In genomic region chr15:75620776-75621536, GRCh38 we compare ENCODE assay signal across 9 cellular contexts. TPM values are rescaled to one million over a fixed set of nuclear protein-coding genes. Genes with fewer than 3 reads are reported as not detected.
DNase-seq lines count a peak whose midpoint lies in the region; FAIRE-seq and TF ChIP-seq lines count a peak whose summit lies in the region.
"Had no signal": no experiment of that assay in that cellular context is flagged by ENCODE, and none has a peak within 500 bp of the region (broad histone marks: within the 10 kb centered on the region; RNA-seq: fewer than 3 reads in every experiment).

No MANE protein-coding gene starts in this region.

- H3K27me3 ChIP-seq in keratinocyte (ENCODE audit: control insufficient read depth, extremely low read depth, insufficient read depth, low read length), result no peaks in the 10 kb centered on the region
- no peaks in the 10 kb centered on the region for H3K27me3 ChIP-seq in testis

- peak overlapping the region; percentile 55 for H3K9ac ChIP-seq in keratinocyte (ENCODE audit: control insufficient read depth, extremely low read depth, insufficient read depth, low read length)

- dilution Hi-C loops in keratinocyte (cut with MboI; ENCODE audit: extremely low pct_ligation_motif_present, low sequenced_read_pairs), result no loop called here

- no peaks in the 10 kb centered on the region for H4K20me1 ChIP-seq in keratinocyte (ENCODE audit: control insufficient read depth, extremely low read depth, insufficient read depth, low read length)

- TF ChIP-seq CTCF in keratinocyte (optimal IDR thresholded peaks at IDR 0.05 in 1 of 3, IDR thresholded peaks at IDR 0.05 in 1 of 3, conservative IDR thresholded peaks at IDR 0.05 in 1 of 3; ENCODE audit: extremely low read depth in 1 of 3, insufficient read depth in 2 of 3, low read length in 3 of 3), result peak; percentile 19 to 46 (median 29)
- TF ChIP-seq CTCF in testis (IDR thresholded peaks at IDR 0.05), result peak in 1 of 3 experiments; percentile 35

- DNase-seq in activated CD4-positive, alpha-beta T cell treated with anti-CD3 and anti-CD28 coated beads for 4 hours, result peak; percentile 19 to 37
- no peak for DNase-seq in activated CD4-positive, alpha-beta T cell treated with anti-CD3 and anti-CD28 coated beads, Interleukin-2, amount 50 U/mL, for 1 hour
- DNase-seq in amniotic epithelial cell (ENCODE audit: low read depth) (peak; percentile 95), keratinocyte (ENCODE audit: low read depth, low spot score) (no peak), testis (peak; percentile 86), NCI-H69 (lab: John Stamatoyannopoulos, UW) (no peak), NCI-H187 treated with DMSO at 0.1 percent for 48 hours (lab: John Stamatoyannopoulos, UW) (no peak)
- no peak for DNase-seq in effector CD8-positive, alpha-beta T cell (lab: John Stamatoyannopoulos, UW)

- peak overlapping the region; percentile 72 for H3K27ac ChIP-seq in keratinocyte (ENCODE audit: control insufficient read depth, insufficient read depth, low read length)
- H3K27ac ChIP-seq in testis, result peak overlapping the region; percentile 27 to 67
- H3K27ac ChIP-seq: C4-2B had no signal

- H3K4me1 ChIP-seq in keratinocyte (ENCODE audit: control insufficient read depth, extremely low read depth, insufficient read depth, low read length), result peaks cover 23% of the 10 kb centered on the region
- peaks cover 13% of the 10 kb centered on the region for H3K4me1 ChIP-seq in testis

- peak overlapping the region; percentile 17 for H2AFZ ChIP-seq in keratinocyte (ENCODE audit: control insufficient read depth, low read length)

- H3K9me3 ChIP-seq in keratinocyte (ENCODE audit: control insufficient read depth, low read depth, low read length), result no peaks in the 10 kb centered on the region
- H3K9me3 ChIP-seq in testis, result no peaks in the 10 kb centered on the region

- peak overlapping the region; percentile 73 for H3K4me2 ChIP-seq in keratinocyte (ENCODE audit: control insufficient read depth, extremely low read depth, insufficient read depth, low read depth, low read length)

- TF ChIP-seq POLR2A in testis (IDR thresholded peaks at IDR 0.05), result no peak

- H3K36me3 ChIP-seq in keratinocyte (ENCODE audit: control insufficient read depth in 2 of 2, extremely low read depth in 1 of 2, insufficient read depth in 2 of 2, low read length in 2 of 2), result peaks cover 16 to 23% of the 10 kb centered on the region in 2 experiments
- H3K36me3 ChIP-seq in testis (ENCODE audit: low read depth, missing control alignments), result no peaks in the 10 kb centered on the region

- peak; percentile 52 for FAIRE-seq in keratinocyte (lab: Jason Lieb, UNC)

- H3K9me1 ChIP-seq in keratinocyte (ENCODE audit: control insufficient read depth, extremely low read depth, insufficient read depth, low read length), result no peaks in the 10 kb centered on the region

- H3K4me3 ChIP-seq in keratinocyte (ENCODE audit: control insufficient read depth in 2 of 3, extremely low read depth in 1 of 3, insufficient read depth in 2 of 3, low read depth in 1 of 3, low read length in 3 of 3) (peak overlapping the region in 2 of 3 experiments; percentile 14 to 35), testis (no peak overlapping the region)

- WGBS in testis, 2 donors, result 40 to 49% methylated on average over 9 of the region's 9 CpGs

- intact Hi-C loops in testis (cut with DNase I; ENCODE audit: low total_unique reads), result loop anchor here (10.0 kb wide), 1 partner anchor 256 kb away; the partner anchor contains the start of gene MAN2C1

- H3K79me2 ChIP-seq in keratinocyte (ENCODE audit: control insufficient read depth, insufficient read depth, low read length), result no peaks in the 10 kb centered on the region

RNA-seq across cellular contexts. Expression of gene SNUPN, which starts 4.6 kb away (rescaled TPM):
- polyA plus RNA-seq in keratinocyte (20.7 to 24.9 TPM (median 23.6 TPM) in 3 replicates), testis (ENCODE audit: insufficient read depth, low read depth, low replicate concordance) (97.5 TPM)
- polyA plus RNA-seq in keratinocyte (2011; ENCODE audit: low read depth), result 40.1 TPM
- 21.7 and 24.4 TPM in 2 replicates for polyA plus RNA-seq in keratinocyte (2011; cell fraction: cytosol; rRNA removed)
- 21.4 and 21.8 TPM in 2 replicates for polyA plus RNA-seq in keratinocyte (2011; cell fraction: nucleus; rRNA removed)
- polyA plus RNA-seq in keratinocyte (2012; ENCODE audit: low replicate concordance), result 15.1 and 18.5 TPM in 2 replicates
- polyA minus RNA-seq in keratinocyte, result 6.7 to 17.8 TPM (median 14.2 TPM) in 3 replicates
- 13.2 TPM for polyA minus RNA-seq in keratinocyte (2011; cell fraction: cytosol; rRNA and poly(A)+ RNA removed)
- 10.7 and 17.5 TPM in 2 replicates for polyA minus RNA-seq in keratinocyte (2011; cell fraction: nucleus; rRNA and poly(A)+ RNA removed)
- 10 to 100 TPM; 37.0 to 44.6 TPM for total RNA-seq in testis

RNA-seq across cellular contexts. Expression of gene IMP3, which starts 19.1 kb away (rescaled TPM):
- 58.1 to 90.0 TPM (median 70.4 TPM) in 3 replicates for polyA plus RNA-seq in keratinocyte
- polyA plus RNA-seq in keratinocyte (2011; ENCODE audit: low read depth), result 20.9 TPM
- polyA plus RNA-seq in keratinocyte (2011; cell fraction: cytosol; rRNA removed), result 58.1 and 74.0 TPM in 2 replicates
- polyA plus RNA-seq in keratinocyte (2011; cell fraction: nucleus; rRNA removed), result 48.6 and 51.6 TPM in 2 replicates
- polyA plus RNA-seq in keratinocyte (2012; ENCODE audit: low replicate concordance), result 67.8 and 84.1 TPM in 2 replicates
- polyA minus RNA-seq in keratinocyte, result 15.5 to 28.5 TPM (median 16.7 TPM) in 3 replicates
- 92.7 TPM for polyA minus RNA-seq in keratinocyte (2011; cell fraction: cytosol; rRNA and poly(A)+ RNA removed)
- 13.5 and 14.4 TPM in 2 replicates for polyA minus RNA-seq in keratinocyte (2011; cell fraction: nucleus; rRNA and poly(A)+ RNA removed)
- 100 to 1,000 TPM in 1 of 2 donors, 10 to 100 TPM in 1; 87.5 to 111 TPM for total RNA-seq in testis
- 32.6 TPM for polyA plus RNA-seq in testis (ENCODE audit: insufficient read depth, low read depth, low replicate concordance)

RNA-seq across cellular contexts. Expression of gene SNX33, which starts 26.8 kb away (rescaled TPM):
- polyA plus RNA-seq in keratinocyte (21.7 to 32.5 TPM (median 27.0 TPM) in 3 replicates), testis (ENCODE audit: insufficient read depth, low read depth, low replicate concordance) (10.5 TPM)
- polyA plus RNA-seq in keratinocyte (2011; ENCODE audit: low read depth), result 11.5 TPM
- 24.7 and 25.8 TPM in 2 replicates for polyA plus RNA-seq in keratinocyte (2011; cell fraction: cytosol; rRNA removed)
- polyA plus RNA-seq in keratinocyte (2011; cell fraction: nucleus; rRNA removed), result 59.5 and 81.4 TPM in 2 replicates
- 31.2 and 40.4 TPM in 2 replicates for polyA plus RNA-seq in keratinocyte (2012; ENCODE audit: low replicate concordance)
- 45.4 to 75.9 TPM (median 53.1 TPM) in 3 replicates for polyA minus RNA-seq in keratinocyte
- polyA minus RNA-seq in keratinocyte (2011; cell fraction: cytosol; rRNA and poly(A)+ RNA removed), result 51.8 TPM
- polyA minus RNA-seq in keratinocyte (2011; cell fraction: nucleus; rRNA and poly(A)+ RNA removed), result 52.0 and 62.4 TPM in 2 replicates
- total RNA-seq in testis, result 10 to 100 TPM in 1 of 2 donors, 1 to 10 TPM in 1; 8.3 to 11.5 TPM

RNA-seq across cellular contexts. Expression of gene PTPN9, which starts 41.8 kb away (rescaled TPM):
- polyA plus RNA-seq in keratinocyte (32.8 to 45.9 TPM (median 34.7 TPM) in 3 replicates), testis (ENCODE audit: insufficient read depth, low read depth, low replicate concordance) (20.3 TPM)
- 6.7 TPM for polyA plus RNA-seq in keratinocyte (2011; ENCODE audit: low read depth)
- 29.4 and 40.7 TPM in 2 replicates for polyA plus RNA-seq in keratinocyte (2011; cell fraction: cytosol; rRNA removed)
- polyA plus RNA-seq in keratinocyte (2011; cell fraction: nucleus; rRNA removed), result 28.6 and 29.0 TPM in 2 replicates
- 11.1 and 24.2 TPM in 2 replicates for polyA plus RNA-seq in keratinocyte (2012; ENCODE audit: low replicate concordance)
- polyA minus RNA-seq in keratinocyte, result 39.1 to 96.6 TPM (median 43.3 TPM) in 3 replicates
- 28.2 TPM for polyA minus RNA-seq in keratinocyte (2011; cell fraction: cytosol; rRNA and poly(A)+ RNA removed)
- polyA minus RNA-seq in keratinocyte (2011; cell fraction: nucleus; rRNA and poly(A)+ RNA removed), result 13.7 and 28.0 TPM in 2 replicates
- 10 to 100 TPM; 14.1 to 16.3 TPM for total RNA-seq in testis

Comparison
In these comparisons a context has a peak if more than half of its experiments do, and no peak if none do; other contexts are left out.
1. DNase-seq: peak in activated CD4-positive, alpha-beta T cell treated with anti-CD3 and anti-CD28 coated beads for 4 hours (2 of 2), amniotic epithelial cell (single experiment) and testis (single experiment); none in activated CD4-positive, alpha-beta T cell treated with anti-CD3 and anti-CD28 coated beads, Interleukin-2, amount 50 U/mL, for 1 hour (single experiment), keratinocyte (single experiment), NCI-H69 (single experiment), effector CD8-positive, alpha-beta T cell (single experiment) and NCI-H187 treated with DMSO at 0.1 percent for 48 hours (single experiment).
2. H3K4me3 ChIP-seq: peak in keratinocyte (2 of 3); none in testis (0 of 2).